In genomic region chr13:78131811-78132210, GRCh38 we compare ENCODE assay signal across 10 cellular contexts.
DNase-seq lines count a peak whose midpoint lies in the region; ATAC-seq and TF ChIP-seq lines count a peak whose summit lies in the region.
"Had no signal": no experiment of that assay in that cellular context is flagged by ENCODE, and none has a peak within 500 bp of the region (broad histone marks: within the 10 kb centered on the region; RNA-seq: fewer than 3 reads in every experiment).

No MANE protein-coding gene starts in this region.

- no peak overlapping the region for H3K4me3 ChIP-seq in foreskin fibroblast (ENCODE audit: low read depth in 1 of 2, low read length in 2 of 2)

- CTCF ChIA-PET in RWPE1 (lab: Yijun Ruan, JAX): no interaction called here

- DNase-seq in AG09319 (ENCODE audit: extremely low read depth, low read depth): no peak
- no peak for DNase-seq in RWPE1 (ENCODE audit: low spot score)
- DNase-seq in foreskin fibroblast: no peak
- no peak for DNase-seq in stimulated activated CD4-positive, alpha-beta T cell treated with anti-CD3 and anti-CD28 coated beads, Interleukin-4, amount 100 ng/mL, for 24 hours
- DNase-seq in anterior cingulate cortex (lab: John Stamatoyannopoulos, UW): no peak
- DNase-seq in hippocampal formation (lab: John Stamatoyannopoulos, UW): no peak
- DNase-seq: central memory CD4-positive, alpha-beta T cell; NCI-H1092 had no signal

- POLR2A ChIA-PET in RWPE1 (lab: Yijun Ruan, JAX; ENCODE audit: low non-redundant PET): no interaction called here

- no peak for ATAC-seq in HG02571 (IDR thresholded peaks at IDR 0.05; ENCODE audit: unreplicated experiment)

- no peak overlapping the region for H3K27ac ChIP-seq in RWPE1

- TF ChIP-seq CTCF in AG09319 (IDR thresholded peaks at IDR 0.05; ENCODE audit: low read depth, low read length) (peak; percentile 40), GM12872 (IDR thresholded peaks at IDR 0.05; ENCODE audit: insufficient read depth, low read depth, low read length) (0 out of 3 replicates have a peak, but pooled peaks have one; percentile 16), RWPE1 (conservative IDR thresholded peaks at IDR 0.05; ENCODE audit: low read depth) (peak; percentile 25; the same call in 1 of the 2 replicates), foreskin fibroblast (IDR thresholded peaks at IDR 0.05; ENCODE audit: low read depth, low read length) (peak; percentile 35)
